ENCODE assay signal across 8 cellular contexts in genomic region chr6:40962241-40962640, GRCh38.
DNase-seq lines count a peak whose midpoint lies in the region; ATAC-seq, FAIRE-seq and TF ChIP-seq lines count a peak whose summit lies in the region.

No MANE protein-coding gene starts in this region.

- RAD21 ChIA-PET in GM12878 (lab: Charles Lee; ENCODE audit: unreplicated experiment) = no interaction called here

- no peaks in the 10 kb centered on the region for H3K4me1 Mint-ChIP-seq in stimulated activated naive B cell treated with anti-CD40 and anti-IgM and Interleukin-4, amounts not matched to agents 10 μg/mL and 1 μg/mL and 100 μg/mL, for 72 hours
- H3K4me1 Mint-ChIP-seq in type B pancreatic cell (ENCODE audit: unreplicated experiment) = peaks cover 10% of the 10 kb centered on the region

- H3K27me3 Mint-ChIP-seq in stimulated activated naive B cell treated with anti-CD40 and anti-IgM and Interleukin-4, amounts not matched to agents 10 μg/mL and 1 μg/mL and 100 μg/mL, for 72 hours = peaks cover 0 to 6% of the 10 kb centered on the region in 2 donors
- no peaks in the 10 kb centered on the region for H3K27me3 Mint-ChIP-seq in type B pancreatic cell

- H3K4me3 Mint-ChIP-seq in stimulated activated naive B cell treated with anti-CD40 and anti-IgM and Interleukin-4, amounts not matched to agents 10 μg/mL and 1 μg/mL and 100 μg/mL, for 72 hours = no peak overlapping the region
- no peak overlapping the region for H3K4me3 Mint-ChIP-seq in type B pancreatic cell

- no peak for FAIRE-seq in GM12878 (lab: Jason Lieb, UNC)

- WGBS in GM12878 (ENCODE audit: insufficient coverage, insufficient replicate concordance, low lambda C conversion rate, missing lambda C conversion rate) = 3% methylated on average over 2 of the region's 2 CpGs

- no peaks in the 10 kb centered on the region for H3K9me3 ChIP-seq in GM12878 (replicated peaks; ENCODE audit: control insufficient read depth, insufficient read depth, low read length)

- TF ChIP-seq RAD21 in GM12878 (IDR thresholded peaks at IDR 0.05; ENCODE audit: insufficient read depth, low read depth, low read length) = no peak

- H3K36me3 Mint-ChIP-seq in stimulated activated naive B cell treated with anti-CD40 and anti-IgM and Interleukin-4, amounts not matched to agents 10 μg/mL and 1 μg/mL and 100 μg/mL, for 72 hours = no peaks in the 10 kb centered on the region
- H3K36me3 Mint-ChIP-seq in type B pancreatic cell = no peaks in the 10 kb centered on the region

- H3K9me3 Mint-ChIP-seq in stimulated activated naive B cell treated with anti-CD40 and anti-IgM and Interleukin-4, amounts not matched to agents 10 μg/mL and 1 μg/mL and 100 μg/mL, for 72 hours = no peaks in the 10 kb centered on the region
- H3K9me3 Mint-ChIP-seq in type B pancreatic cell = no peaks in the 10 kb centered on the region

- no TSS peak for BruUV-seq in GM12878 (replicated peaks; lab: Mats Ljungman, UMichigan)

- SMC1A ChIA-PET in GM12878 (lab: Charles Lee; ENCODE audit: uncharacterized antibody, unreplicated experiment) = no interaction called here

- in situ Hi-C loops in GM12878 (cut with MboI) = no loop called here

- no peak for TF ChIP-seq EP300 in GM12878 (IDR thresholded peaks at IDR 0.05; ENCODE audit: borderline replicate concordance in 1 of 2, control insufficient read depth in 1 of 2, low read depth in 2 of 2, low read length in 2 of 2)

- no peaks in the 10 kb centered on the region for H3K4me1 ChIP-seq in GM12878 (ENCODE audit: control insufficient read depth, insufficient read depth, low read length)

- H3K79me2 ChIP-seq in GM12878 (ENCODE audit: control insufficient read depth, insufficient read depth, low read length) = no peaks in the 10 kb centered on the region

- no peak overlapping the region for H3K9ac ChIP-seq in GM12878 (ENCODE audit: control insufficient read depth, insufficient read depth, low read length)

- 0 out of 4 replicates have a peak, but pooled peaks cover 0 to 2% of the 10 kb centered on the region in 2 experiments for H3K27me3 ChIP-seq in GM12878 (replicated peaks in 1 of 2; ENCODE audit: control insufficient read depth in 2 of 2, insufficient read depth in 2 of 2, low read length in 1 of 2)

- 0 out of 2 replicates have a peak overlapping the region, but pooled peaks have one; percentile 35 for H3K4me2 ChIP-seq in GM12878 (ENCODE audit: control insufficient read depth, insufficient read depth)

- H3K27ac ChIP-seq in GM12878 (ENCODE audit: control insufficient read depth, insufficient read depth) = no peak overlapping the region

- no peak overlapping the region for H2AFZ ChIP-seq in GM12878 (ENCODE audit: control insufficient read depth, low read depth, low read length)

- peak; percentile 62 for ATAC-seq in GM12878
- ATAC-seq in stimulated activated naive B cell treated with anti-CD40 and anti-IgM and Interleukin-4, amounts not matched to agents 10 μg/mL and 1 μg/mL and 100 μg/mL, for 72 hours (replicated peaks) = peak; percentile 82 to 94

- H3K36me3 ChIP-seq in GM12878 (ENCODE audit: control insufficient read depth in 2 of 2, insufficient read depth in 2 of 2, low read length in 1 of 2) = no peaks in the 10 kb centered on the region

- no peaks in the 10 kb centered on the region for H4K20me1 ChIP-seq in GM12878 (ENCODE audit: control insufficient read depth, insufficient read depth)

- POLR2A ChIA-PET in GM12878 (lab: Charles Lee) = no interaction called here

- intact Hi-C loops in GM12878 (cut with micrococcal nuclease; ENCODE audit: unreplicated experiment) = no loop called here

- H3K27ac Mint-ChIP-seq in stimulated activated naive B cell treated with anti-CD40 and anti-IgM and Interleukin-4, amounts not matched to agents 10 μg/mL and 1 μg/mL and 100 μg/mL, for 72 hours = no peak overlapping the region
- no peak overlapping the region for H3K27ac Mint-ChIP-seq in type B pancreatic cell

- TF ChIP-seq POLR2A in GM12878 (IDR thresholded peaks at IDR 0.05; ENCODE audit: low read depth, low read length) = no peak

- CTCF ChIA-PET in GM12878 (lab: Yijun Ruan, JAX) = no interaction called here

- TF ChIP-seq CTCF in GM12878 (IDR thresholded peaks at IDR 0.05 in 2 of 3, conservative IDR thresholded peaks at IDR 0.05 in 1 of 3; ENCODE audit: control insufficient read depth in 2 of 3, extremely low read depth in 1 of 3, insufficient read depth in 1 of 3, low read depth in 3 of 3, low read length in 3 of 3) = no peak
- no peak for TF ChIP-seq CTCF in type B pancreatic cell (conservative IDR thresholded peaks at IDR 0.05)

- peak; percentile 32 to 33 for DNase-seq in activated T-cell treated with anti-CD3 and anti-CD28 coated beads, Interleukin-2, amount 50 U/mL, for 48 hours
- DNase-seq in activated T-cell treated with anti-CD3 and anti-CD28 coated beads for 4 hours (no peak), LoVo (ENCODE audit: low spot score) (peak; percentile 69), GM12878 (ENCODE audit: low read depth, low spot score) (peak; percentile 36), type B pancreatic cell (ENCODE audit: extremely low spot score, unreplicated experiment) (no peak), dedifferentiated amniotic fluid mesenchymal stem cell (ENCODE audit: extremely low spot score) (no peak), NCI-H2227 treated with DMSO at 0.1 percent for 48 hours (lab: John Stamatoyannopoulos, UW) (no peak)
- DNase-seq in stimulated activated naive B cell treated with anti-CD40 and anti-IgM and Interleukin-4, amounts not matched to agents 10 μg/mL and 1 μg/mL and 100 μg/mL, for 72 hours = peak; percentile 3

- H3K4me3 ChIP-seq in GM12878 = no peak overlapping the region

TF ChIP-seq in GM12878, 131 proteins besides CTCF, POLR2A, EP300 and RAD21:
- no peak for TF ChIP-seq BCLAF1 (IDR thresholded peaks at IDR 0.05)
- TF ChIP-seq SPI1 (IDR thresholded peaks at IDR 0.05; ENCODE audit: borderline replicate concordance, insufficient read depth, low read depth, low read length) = peak; percentile 68
- TF ChIP-seq TCF12 (IDR thresholded peaks at IDR 0.05; ENCODE audit: low read depth, low read length) = peak; percentile 55; the same call in 1 of the 2 replicates
- TF ChIP-seq RUNX3 (IDR thresholded peaks at IDR 0.05; ENCODE audit: low read length) = peak; percentile 77
- TF ChIP-seq BCL11A (IDR thresholded peaks at IDR 0.05; ENCODE audit: low read depth, low read length) = peak; percentile 44; the same call in 1 of the 2 replicates
- peak; percentile 27; the same call in 1 of the 2 replicates for TF ChIP-seq JUNB (IDR thresholded peaks at IDR 0.05)
- TF ChIP-seq BMI1 (IDR thresholded peaks at IDR 0.05; ENCODE audit: borderline replicate concordance) = no peak
- TF ChIP-seq EED (IDR thresholded peaks at IDR 0.05; ENCODE audit: low read depth) = 0 out of 2 replicates have a peak, but pooled peaks have one; percentile 46
- peak in 1 of 2 experiments; percentile 49; a peak in 1 of 4 replicates for TF ChIP-seq IKZF2 (IDR thresholded peaks at IDR 0.05)

Comparison
In these comparisons a context has a peak if more than half of its experiments do, and no peak if none do; other contexts are left out.
1. DNase-seq: peak in activated T-cell treated with anti-CD3 and anti-CD28 coated beads, Interleukin-2, amount 50 U/mL, for 48 hours (2 of 2), LoVo (single experiment), GM12878 (single experiment) and stimulated activated naive B cell treated with anti-CD40 and anti-IgM and Interleukin-4, amounts not matched to agents 10 μg/mL and 1 μg/mL and 100 μg/mL, for 72 hours (single experiment); none in activated T-cell treated with anti-CD3 and anti-CD28 coated beads for 4 hours (single experiment), type B pancreatic cell (single experiment), dedifferentiated amniotic fluid mesenchymal stem cell (single experiment) and NCI-H2227 treated with DMSO at 0.1 percent for 48 hours (single experiment).